Comparison of ENCODE assay signal across 31 cellular contexts in genomic region chr1:237103021-237103420, GRCh38.
"Had no signal": no experiment of that assay in that cellular context is flagged by ENCODE, and none has a peak within 500 bp of the region (broad histone marks: within the 10 kb centered on the region; RNA-seq: fewer than 3 reads in every experiment).

No MANE protein-coding gene starts in this region.

- FAIRE-seq: pancreas had no signal

- H3K4me3 ChIP-seq: neural progenitor cell, pancreas, prostate gland, skin epidermis, smooth muscle cell, spleen, suprapubic skin, testis, tibial artery, transverse colon, upper lobe of right lung, uterus had no signal

- H3K9me3 ChIP-seq: neutrophil, pancreas, prostate gland, spleen, suprapubic skin, testis, tibial artery, transverse colon, upper lobe of right lung, uterus had no signal

- H3K9ac ChIP-seq: neural progenitor cell had no signal

- H3K4me3 Mint-ChIP-seq: naive thymus-derived CD4-positive, alpha-beta T cell; natural killer cell; nephron; neural progenitor cell; stimulated activated memory B cell treated with anti-CD40 and anti-IgM and Interleukin-4, amounts not matched to agents 10 μg/mL and 1 μg/mL and 100 μg/mL, for 72 hours; stimulated activated naive CD8-positive, alpha-beta T cell treated with anti-CD3 and anti-CD28 coated beads, Interleukin-15, amount 100 ng/mL, for 72 hours; type B pancreatic cell had no signal

- DNase-seq: naive thymus-derived CD4-positive, alpha-beta T cell; natural killer cell; nucleus accumbens; pancreas; retina; right cardiac atrium; spleen; stimulated activated CD4-positive, alpha-beta T cell treated with anti-CD3 and anti-CD28 coated beads, Interleukin-12 subunit alpha, Interleukin-12 subunit beta, amount 100 ng/mL, for 4 hours; stimulated activated CD4-positive, alpha-beta T cell treated with anti-CD3 and anti-CD28 coated beads, Interleukin-1b, Interleukin-23, amount 100 ng/mL, for 48 hours; stimulated activated CD4-positive, alpha-beta T cell treated with anti-CD3 and anti-CD28 coated beads, Interleukin-4, amount 100 ng/mL, for 1 hour; stimulated activated CD4-positive, alpha-beta T cell treated with anti-CD3 and anti-CD28 coated beads, Interleukin-4, amount 100 ng/mL, for 4 hours; stimulated activated CD8-positive, alpha-beta memory T cell treated with anti-CD3 and anti-CD28 coated beads, Interleukin-4, amount 100 ng/mL, for 48 hours; stimulated activated naive CD4-positive, alpha-beta T cell; stimulated activated naive CD8-positive, alpha-beta T cell treated with anti-CD3 and anti-CD28 coated beads, Interleukin-15, amount 100 ng/mL, for 72 hours; stimulated activated naive CD8-positive, alpha-beta T cell treated with anti-CD3 and anti-CD28 coated beads, Interleukin-15, Interleukin-2, amounts not matched to agents 100 U/mL and 50 U/mL, for 24 hours; substantia nigra; testis; tibial artery; transverse colon; upper lobe of right lung; uterus had no signal

- H3K9me3 Mint-ChIP-seq: nephron; stimulated activated naive CD8-positive, alpha-beta T cell treated with anti-CD3 and anti-CD28 coated beads, Interleukin-15, amount 100 ng/mL, for 72 hours; type B pancreatic cell had no signal

- H3K27ac Mint-ChIP-seq: naive thymus-derived CD4-positive, alpha-beta T cell; natural killer cell; nephron; neural progenitor cell; stimulated activated memory B cell treated with anti-CD40 and anti-IgM and Interleukin-4, amounts not matched to agents 10 μg/mL and 1 μg/mL and 100 μg/mL, for 72 hours; stimulated activated naive CD8-positive, alpha-beta T cell treated with anti-CD3 and anti-CD28 coated beads, Interleukin-15, amount 100 ng/mL, for 72 hours; type B pancreatic cell had no signal

- H3K4me1 ChIP-seq: pancreas, prostate gland, spleen, suprapubic skin, transverse colon, upper lobe of right lung, uterus had no signal

- H2AFZ ChIP-seq: neural progenitor cell had no signal

- H3K27ac ChIP-seq: neural progenitor cell, neutrophil, pancreas, prostate gland, skin epidermis, spleen, suprapubic skin, testis, tibial artery, transverse colon, upper lobe of right lung, uterus had no signal

- ATAC-seq: naive thymus-derived CD4-positive, alpha-beta T cell; natural killer cell; pancreas; right cardiac atrium; sciatic nerve; stimulated activated memory B cell treated with anti-CD40 and anti-IgM and Interleukin-4, amounts not matched to agents 10 μg/mL and 1 μg/mL and 100 μg/mL, for 72 hours; stimulated activated naive CD8-positive, alpha-beta T cell treated with anti-CD3 and anti-CD28 coated beads, Interleukin-15, amount 100 ng/mL, for 72 hours; stimulated activated naive CD8-positive, alpha-beta T cell treated with anti-CD3 and anti-CD28 coated beads, Interleukin-15, Interleukin-2, amounts not matched to agents 100 U/mL and 50 U/mL, for 24 hours; upper lobe of right lung had no signal

- H3K36me3 ChIP-seq: neural progenitor cell, neutrophil, pancreas, prostate gland, spleen, suprapubic skin, tibial artery, transverse colon, upper lobe of right lung, uterus had no signal

- H3K27me3 ChIP-seq: neural progenitor cell, neutrophil, pancreas, spleen, suprapubic skin, testis, tibial artery, transverse colon, upper lobe of right lung, uterus had no signal

- H3K4me1 Mint-ChIP-seq: naive thymus-derived CD4-positive, alpha-beta T cell; natural killer cell; stimulated activated memory B cell treated with anti-CD40 and anti-IgM and Interleukin-4, amounts not matched to agents 10 μg/mL and 1 μg/mL and 100 μg/mL, for 72 hours; stimulated activated naive CD8-positive, alpha-beta T cell treated with anti-CD3 and anti-CD28 coated beads, Interleukin-15, amount 100 ng/mL, for 72 hours had no signal

- H3K36me3 Mint-ChIP-seq: naive thymus-derived CD4-positive, alpha-beta T cell; natural killer cell; neural progenitor cell; stimulated activated memory B cell treated with anti-CD40 and anti-IgM and Interleukin-4, amounts not matched to agents 10 μg/mL and 1 μg/mL and 100 μg/mL, for 72 hours; type B pancreatic cell had no signal

- H3K4me2 ChIP-seq: neural progenitor cell, smooth muscle cell had no signal
